In the genomic region with DNA sequence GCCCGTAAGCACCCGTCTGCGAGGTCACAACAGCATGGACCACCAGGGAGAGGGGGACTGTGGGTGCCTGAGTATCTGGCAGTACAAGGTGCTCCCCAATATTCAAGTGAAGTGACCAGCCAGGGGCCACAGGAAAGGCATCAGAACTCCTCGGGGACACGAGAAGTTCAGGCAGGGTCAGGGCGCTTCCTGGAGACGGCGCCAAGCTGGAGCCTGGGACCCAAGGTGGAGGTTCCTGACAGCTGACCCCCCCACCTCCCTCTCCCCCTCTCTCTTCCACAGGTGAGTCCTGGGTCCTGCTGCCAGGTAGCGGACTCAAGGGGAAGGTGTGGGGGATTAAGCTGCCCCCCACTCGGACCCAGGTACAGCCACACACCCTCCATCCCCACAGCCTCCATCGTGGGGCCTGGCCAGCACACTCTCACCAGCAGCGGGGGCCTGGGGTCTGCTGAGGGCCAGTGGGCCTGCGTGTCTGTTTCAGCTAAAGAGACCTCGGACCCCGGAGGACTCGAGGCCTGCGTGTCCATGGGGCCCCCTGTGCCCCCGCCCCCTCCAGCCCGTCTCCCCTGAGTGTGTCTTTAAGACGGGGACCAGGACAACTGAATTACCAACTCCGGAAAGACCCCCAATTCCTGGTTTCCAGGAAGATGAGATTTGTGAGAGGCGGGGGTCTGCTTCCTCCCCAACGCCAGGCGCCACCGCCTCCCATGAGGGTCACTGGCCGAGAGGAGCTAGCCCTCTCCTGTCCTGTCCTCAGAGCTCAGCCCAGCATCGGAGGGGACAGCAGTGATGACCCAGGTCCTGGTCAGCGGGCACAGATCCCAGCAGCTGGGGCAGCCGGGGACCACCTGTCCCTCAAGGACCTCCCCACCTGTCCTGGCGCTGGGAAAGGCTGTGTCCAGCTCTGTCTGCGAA, we compare ENCODE assay signal across 1 cellular context.
A peak's percentile ranks its signal among the peaks of the same experiment; 100 is the strongest.
TF ChIP-seq lines count a peak whose summit lies in the region.

No MANE protein-coding gene starts in this region.

TF ChIP-seq in HepG2, 621 proteins besides CTCF, POLR2A, EP300 and RAD21:
- TF ChIP-seq MTF2 (CRISPR knock-in tag; IDR thresholded peaks at IDR 0.05; ENCODE audit: borderline replicate concordance), result peak; percentile 16; the same call in 1 of the 2 replicates
- TF ChIP-seq POGK (CRISPR knock-in tag; conservative IDR thresholded peaks at IDR 0.05), result no peak
- TF ChIP-seq DPF2 (CRISPR knock-in tag; IDR thresholded peaks at IDR 0.05; ENCODE audit: borderline replicate concordance, low read depth), result no peak
- TF ChIP-seq EZH2 (conservative IDR thresholded peaks at IDR 0.05; ENCODE audit: low read depth, low read length), result 0 out of 2 replicates have a peak, but pooled peaks have one; percentile 25
- no peak for TF ChIP-seq ZNF263 (CRISPR knock-in tag; IDR thresholded peaks at IDR 0.05)
- TF ChIP-seq REL (CRISPR knock-in tag; conservative IDR thresholded peaks at IDR 0.05), result no peak
- TF ChIP-seq ZNF841 (CRISPR knock-in tag; IDR thresholded peaks at IDR 0.05; ENCODE audit: borderline replicate concordance), result no peak
- TF ChIP-seq, protein P1, sequence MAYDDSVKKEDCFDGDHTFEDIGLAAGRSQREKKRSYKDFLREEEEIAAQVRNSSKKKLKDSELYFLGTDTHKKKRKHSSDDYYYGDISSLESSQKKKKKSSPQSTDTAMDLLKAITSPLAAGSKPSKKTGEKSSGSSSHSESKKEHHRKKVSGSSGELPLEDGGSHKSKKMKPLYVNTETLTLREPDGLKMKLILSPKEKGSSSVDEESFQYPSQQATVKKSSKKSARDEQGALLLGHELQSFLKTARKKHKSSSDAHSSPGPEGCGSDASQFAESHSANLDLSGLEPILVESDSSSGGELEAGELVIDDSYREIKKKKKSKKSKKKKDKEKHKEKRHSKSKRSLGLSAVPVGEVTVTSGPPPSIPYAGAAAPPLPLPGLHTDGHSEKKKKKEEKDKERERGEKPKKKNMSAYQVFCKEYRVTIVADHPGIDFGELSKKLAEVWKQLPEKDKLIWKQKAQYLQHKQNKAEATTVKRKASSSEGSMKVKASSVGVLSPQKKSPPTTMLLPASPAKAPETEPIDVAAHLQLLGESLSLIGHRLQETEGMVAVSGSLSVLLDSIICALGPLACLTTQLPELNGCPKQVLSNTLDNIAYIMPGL (CRISPR knock-in tag; IDR thresholded peaks at IDR 0.05; ENCODE audit: borderline replicate concordance in 1 of 2, low read depth in 1 of 2), result no peak
- TF ChIP-seq ASH2L (IDR thresholded peaks at IDR 0.05; ENCODE audit: insufficient read length, low read depth, low read length), result no peak
- no peak for TF ChIP-seq RNF219 (CRISPR knock-in tag; IDR thresholded peaks at IDR 0.05)
- no peak for TF ChIP-seq PTBP1 (IDR thresholded peaks at IDR 0.05; ENCODE audit: low read depth, low read length, poor library complexity, severe bottlenecking)
- TF ChIP-seq, protein P2, sequence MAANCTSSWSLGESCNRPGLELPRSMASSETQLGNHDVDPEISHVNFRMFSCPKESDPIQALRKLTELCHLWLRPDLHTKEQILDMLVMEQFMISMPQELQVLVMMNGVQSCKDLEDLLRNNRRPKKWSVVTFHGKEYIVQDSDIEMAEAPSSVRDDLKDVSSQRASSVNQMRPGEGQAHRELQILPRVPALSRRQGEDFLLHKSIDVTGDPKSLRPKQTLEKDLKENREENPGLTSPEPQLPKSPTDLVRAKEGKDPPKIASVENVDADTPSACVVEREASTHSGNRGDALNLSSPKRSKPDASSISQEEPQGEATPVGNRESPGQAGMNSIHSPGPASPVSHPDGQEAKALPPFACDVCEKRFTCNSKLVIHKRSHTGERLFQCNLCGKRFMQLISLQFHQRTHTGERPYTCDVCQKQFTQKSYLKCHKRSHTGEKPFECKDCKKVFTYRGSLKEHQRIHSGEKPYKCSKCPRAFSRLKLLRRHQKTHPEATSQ (CRISPR knock-in tag; IDR thresholded peaks at IDR 0.05; ENCODE audit: borderline replicate concordance), result no peak
